Comparison of ENCODE assay signal across 9 cellular contexts in the genomic region with DNA sequence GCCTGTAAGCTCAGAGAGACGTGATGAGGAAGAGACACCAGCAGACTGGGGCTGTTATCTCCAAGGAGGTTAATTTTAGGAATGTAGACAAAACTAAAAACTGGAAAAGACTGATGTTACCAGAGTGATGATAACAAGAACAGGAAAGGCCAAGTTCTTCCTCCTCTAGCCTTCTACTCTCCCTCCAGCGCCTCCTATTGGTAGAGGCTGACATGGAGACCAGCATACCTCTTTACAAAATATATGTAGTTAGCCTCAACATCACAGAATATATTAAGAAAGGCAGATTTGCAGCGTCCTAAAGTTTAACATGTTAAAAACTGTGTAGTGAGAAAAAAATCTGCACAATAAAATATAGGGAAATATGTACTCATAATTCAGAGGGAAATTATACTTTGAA.
A peak's percentile ranks its signal among the peaks of the same experiment; 100 is the strongest.
DNase-seq lines count a peak whose midpoint lies in the region; ATAC-seq and TF ChIP-seq lines count a peak whose summit lies in the region.
"Had no signal": no experiment of that assay in that cellular context is flagged by ENCODE, and none has a peak within 500 bp of the region (broad histone marks: within the 10 kb centered on the region; RNA-seq: fewer than 3 reads in every experiment).

No MANE protein-coding gene starts in this region.

- H3K27ac ChIP-seq in PC-3 (ENCODE audit: low read length) (no peak overlapping the region), hepatocyte (no peak overlapping the region)
- H3K27ac ChIP-seq: ovary had no signal

- WGBS in hepatocyte (ENCODE audit: low lambda C conversion rate, missing lambda C conversion rate) = 57% methylated on average over 3 of the region's 3 CpGs

- H3K4me1 ChIP-seq in PC-3 (ENCODE audit: insufficient read depth, low read length) (no peaks in the 10 kb centered on the region), hepatocyte (ENCODE audit: insufficient read depth) (no peaks in the 10 kb centered on the region)

- ATAC-seq in GM18868 (IDR thresholded peaks at IDR 0.05; ENCODE audit: unreplicated experiment) (peak; percentile 81), PC-3 (no peak), T-helper 17 cell (no peak), HG02588 (IDR thresholded peaks at IDR 0.05; ENCODE audit: unreplicated experiment) (no peak)

- H3K9me3 ChIP-seq in PC-3 (ENCODE audit: low read length) (no peaks in the 10 kb centered on the region), hepatocyte (ENCODE audit: low read depth) (no peaks in the 10 kb centered on the region), T-helper 17 cell (ENCODE audit: control insufficient read depth, low read length, poor library complexity, severe bottlenecking) (no peaks in the 10 kb centered on the region)
- H3K9me3 ChIP-seq: ovary had no signal

- H2AFZ ChIP-seq in PC-3 (ENCODE audit: low read length) = no peak overlapping the region
- no peak overlapping the region for H2AFZ ChIP-seq in hepatocyte

- H3K27me3 ChIP-seq in PC-3 (ENCODE audit: low read length) = no peaks in the 10 kb centered on the region
- H3K27me3 ChIP-seq in hepatocyte = no peaks in the 10 kb centered on the region
- H3K27me3 ChIP-seq: ovary had no signal

- H4K20me1 ChIP-seq in PC-3 (ENCODE audit: low read length) (no peaks in the 10 kb centered on the region), hepatocyte (ENCODE audit: insufficient read depth, poor library complexity, severe bottlenecking) (peaks cover 3% of the 10 kb centered on the region)

- H3K4me2 ChIP-seq in PC-3 (ENCODE audit: low read length) (no peak overlapping the region), hepatocyte (no peak overlapping the region)

- H3K9me2 ChIP-seq in PC-3 (replicated peaks; ENCODE audit: low read length) (no peaks in the 10 kb centered on the region), hepatocyte (replicated peaks; ENCODE audit: insufficient read depth) (no peaks in the 10 kb centered on the region)

- TF ChIP-seq CTCF in PC-3 (conservative IDR thresholded peaks at IDR 0.05; ENCODE audit: low read depth, low read length) (peak; percentile 61), hepatocyte (IDR thresholded peaks at IDR 0.05; ENCODE audit: poor library complexity) (peak; percentile 34)

- DNase-seq in CMK (ENCODE audit: low read depth) = peak; percentile 9
- peak; percentile 46 for DNase-seq in PC-3
- peak; percentile 48 for DNase-seq in hepatocyte (ENCODE audit: low spot score)
- no peak for DNase-seq in NCI-H2196 treated with DMSO at 0.1 percent for 48 hours (lab: John Stamatoyannopoulos, UW; ENCODE audit: unreplicated experiment)
- no peak for DNase-seq in NCI-H1048 (lab: John Stamatoyannopoulos, UW)
- no peak for DNase-seq in T-helper 17 cell

- H3K4me3 ChIP-seq in PC-3 (ENCODE audit: low read length) = no peak overlapping the region
- no peak overlapping the region for H3K4me3 ChIP-seq in hepatocyte
- H3K4me3 ChIP-seq: ovary had no signal

- H3K4me1 Mint-ChIP-seq in T-helper 17 cell = no peaks in the 10 kb centered on the region

- no peaks in the 10 kb centered on the region for H3K36me3 Mint-ChIP-seq in T-helper 17 cell (ENCODE audit: low read depth)

- H3K27me3 Mint-ChIP-seq in T-helper 17 cell = no peaks in the 10 kb centered on the region

- no peaks in the 10 kb centered on the region for H3K36me3 ChIP-seq in PC-3 (ENCODE audit: low read depth, low read length)
- no peaks in the 10 kb centered on the region for H3K36me3 ChIP-seq in hepatocyte (replicated peaks; ENCODE audit: insufficient read depth, low read depth)
- H3K36me3 ChIP-seq: ovary had no signal

- no TSS peak for BruUV-seq in PC-3 (replicated peaks; lab: Mats Ljungman, UMichigan)

- H3F3A ChIP-seq in PC-3 (ENCODE audit: low read length, unreplicated experiment) = no peaks in the 10 kb centered on the region

- POLR2A ChIA-PET in PC-3 (lab: Charles Lee; ENCODE audit: unreplicated experiment) = no interaction called here

- H3K79me2 ChIP-seq in PC-3 (ENCODE audit: low read length) (no peaks in the 10 kb centered on the region), hepatocyte (peaks cover 27% of the 10 kb centered on the region)

- H3K27ac Mint-ChIP-seq in T-helper 17 cell = no peak overlapping the region

- H3K9ac ChIP-seq in PC-3 (ENCODE audit: low read length) = no peak overlapping the region

- CTCF ChIA-PET in PC-3 (lab: Charles Lee) = no interaction called here

- no peak overlapping the region for H3K4me3 Mint-ChIP-seq in T-helper 17 cell

- intact Hi-C loops in PC-3 (cut with micrococcal nuclease) = no loop called here

Comparison
In these comparisons a context has a peak if more than half of its experiments do, and no peak if none do; other contexts are left out.
1. DNase-seq: peak in CMK (single experiment), PC-3 (single experiment) and hepatocyte (single experiment); none in NCI-H2196 treated with DMSO at 0.1 percent for 48 hours (single experiment), NCI-H1048 (single experiment) and T-helper 17 cell (0 of 3).